ENCODE assay signal across 8 cellular contexts in genomic region chr12:111444706-111445310, GRCh38. TPM values are rescaled to one million over a fixed set of nuclear protein-coding genes. Genes with fewer than 3 reads are reported as not detected.
DNase-seq lines count a peak whose midpoint lies in the region; ATAC-seq and TF ChIP-seq lines count a peak whose summit lies in the region.

No MANE protein-coding gene starts in this region.

- H3K36me3 ChIP-seq in RWPE2 (ENCODE audit: low read depth), result peaks cover 29% of the 10 kb centered on the region

- H3K27ac ChIP-seq in RWPE2 (ENCODE audit: poor library complexity, severe bottlenecking), result peak overlapping the region; percentile 53

- H3K27me3 Mint-ChIP-seq in activated naive CD4-positive, alpha-beta T cell treated with anti-CD3 and anti-CD28 coated beads for 36 hours (ENCODE audit: low read depth), result no peaks in the 10 kb centered on the region
- no peaks in the 10 kb centered on the region for H3K27me3 Mint-ChIP-seq in progenitor cell of endocrine pancreas

- H3K27ac Mint-ChIP-seq in activated naive CD4-positive, alpha-beta T cell treated with anti-CD3 and anti-CD28 coated beads for 36 hours, result peak overlapping the region; percentile 67
- no peak overlapping the region for H3K27ac Mint-ChIP-seq in progenitor cell of endocrine pancreas

- peaks cover 16% of the 10 kb centered on the region for H3K36me3 Mint-ChIP-seq in activated naive CD4-positive, alpha-beta T cell treated with anti-CD3 and anti-CD28 coated beads for 36 hours (ENCODE audit: low read depth)
- peaks cover 12% of the 10 kb centered on the region for H3K36me3 Mint-ChIP-seq in progenitor cell of endocrine pancreas (ENCODE audit: insufficient read depth)

- intact Hi-C loops in activated naive CD4-positive, alpha-beta T cell treated with anti-CD3 and anti-CD28 coated beads for 36 hours (cut with micrococcal nuclease), result loop anchor here (1.0 kb wide), 4 partner anchors 15 to 46 kb away; no protein-coding TSS in a partner anchor

- H3K9me3 Mint-ChIP-seq in activated naive CD4-positive, alpha-beta T cell treated with anti-CD3 and anti-CD28 coated beads for 36 hours, result no peaks in the 10 kb centered on the region
- H3K9me3 Mint-ChIP-seq in progenitor cell of endocrine pancreas (ENCODE audit: low read depth), result no peaks in the 10 kb centered on the region

- ATAC-seq in GM18858 (IDR thresholded peaks at IDR 0.05; ENCODE audit: unreplicated experiment) (peak; percentile 79), HG02885 (IDR thresholded peaks at IDR 0.05; ENCODE audit: poor library complexity, unreplicated experiment) (peak; percentile 83), RWPE2 (ENCODE audit: low read depth) (no peak)

- TF ChIP-seq CTCF in RWPE2 (IDR thresholded peaks at IDR 0.05; ENCODE audit: poor library complexity, severe bottlenecking) (no peak), progenitor cell of endocrine pancreas (IDR thresholded peaks at IDR 0.05; ENCODE audit: unreplicated experiment) (no peak)

- no peaks in the 10 kb centered on the region for H3K9me3 ChIP-seq in RWPE2 (ENCODE audit: severe bottlenecking)

- H3K4me3 Mint-ChIP-seq in activated naive CD4-positive, alpha-beta T cell treated with anti-CD3 and anti-CD28 coated beads for 36 hours, result no peak overlapping the region
- H3K4me3 Mint-ChIP-seq in progenitor cell of endocrine pancreas (ENCODE audit: low read depth), result no peak overlapping the region

- H3K27me3 ChIP-seq in RWPE2 (ENCODE audit: insufficient read depth, poor library complexity, severe bottlenecking), result no peaks in the 10 kb centered on the region

- no peak overlapping the region for H3K4me3 ChIP-seq in RWPE2 (ENCODE audit: severe bottlenecking)

- H3K4me1 Mint-ChIP-seq in activated naive CD4-positive, alpha-beta T cell treated with anti-CD3 and anti-CD28 coated beads for 36 hours (ENCODE audit: low read depth), result peaks cover 71% of the 10 kb centered on the region
- H3K4me1 Mint-ChIP-seq in progenitor cell of endocrine pancreas (ENCODE audit: low read depth), result no peaks in the 10 kb centered on the region

- peaks cover 24% of the 10 kb centered on the region for H3K4me1 ChIP-seq in RWPE2 (ENCODE audit: insufficient read depth, poor library complexity, severe bottlenecking)

- DNase-seq in RWPE2 (ENCODE audit: low spot score), result no peak
- peak; percentile 97 for DNase-seq in activated naive CD4-positive, alpha-beta T cell treated with anti-CD3 and anti-CD28 coated beads for 36 hours
- DNase-seq in hypothalamus (lab: John Stamatoyannopoulos, UW), result peak in 26 of 51 donors; percentile 18 to 63 (median 40)
- peak; percentile 55 to 70 for DNase-seq in stimulated activated CD4-positive, alpha-beta T cell treated with anti-CD3 and anti-CD28 coated beads, Interleukin-1b, Interleukin-23, amount 100 ng/mL, for 4 hours (ENCODE audit: low read depth in 2 of 2)
- DNase-seq in progenitor cell of endocrine pancreas (ENCODE audit: low spot score, unreplicated experiment), result no peak
- DNase-seq in NCI-H128 (lab: John Stamatoyannopoulos, UW; ENCODE audit: unreplicated experiment), result no peak

- CTCF ChIA-PET in activated naive CD4-positive, alpha-beta T cell treated with anti-CD3 and anti-CD28 coated beads for 36 hours (lab: Charles Lee), result interaction anchor here (0.8 to 23.4 kb wide), 10 partner anchors 9 to 396 kb away, joined by 3 to 763 read pairs (median 4); partner anchors contain the start of gene SH2B3

RNA-seq across cellular contexts. Expression of gene SH2B3, which starts 39.1 kb away (rescaled TPM):
- 10 to 100 TPM; 21.1 to 21.3 TPM for total RNA-seq in activated naive CD4-positive, alpha-beta T cell treated with anti-CD3 and anti-CD28 coated beads for 36 hours
- total RNA-seq in progenitor cell of endocrine pancreas, result 0.72 and 1.5 TPM in 2 replicates

Comparison
In these comparisons a context has a peak if more than half of its experiments do, and no peak if none do; other contexts are left out.
1. DNase-seq: peak in activated naive CD4-positive, alpha-beta T cell treated with anti-CD3 and anti-CD28 coated beads for 36 hours (single experiment), hypothalamus (26 of 51) and stimulated activated CD4-positive, alpha-beta T cell treated with anti-CD3 and anti-CD28 coated beads, Interleukin-1b, Interleukin-23, amount 100 ng/mL, for 4 hours (2 of 2); none in RWPE2 (single experiment), progenitor cell of endocrine pancreas (single experiment) and NCI-H128 (single experiment).